ENCODE assay signal across 8 cellular contexts in genomic region chr3:49671291-49672288, GRCh38. TPM values are rescaled to one million over a fixed set of nuclear protein-coding genes. Genes with fewer than 3 reads are reported as not detected.
DNase-seq lines count a peak whose midpoint lies in the region; ATAC-seq and TF ChIP-seq lines count a peak whose summit lies in the region.

No MANE protein-coding gene starts in this region.

- TF ChIP-seq CTCF in fibroblast of lung (conservative IDR thresholded peaks at IDR 0.05 in 1 of 2, IDR thresholded peaks at IDR 0.05 in 1 of 2; ENCODE audit: low read depth in 1 of 2, low read length in 2 of 2) (peak; percentile 88 to 91), omental fat pad (IDR thresholded peaks at IDR 0.05) (peak in 1 of 3 donors; percentile 59)

- no peak for TF ChIP-seq EP300 in Ishikawa (IDR thresholded peaks at IDR 0.05; ENCODE audit: borderline replicate concordance)

- peak; percentile 97 for TF ChIP-seq RAD21 in Ishikawa (IDR thresholded peaks at IDR 0.05; ENCODE audit: low read depth)

- H4K20me1 ChIP-seq in BLaER1 (peaks cover 31% of the 10 kb centered on the region; the same call in 1 of the 2 replicates), fibroblast of lung (ENCODE audit: control insufficient read depth, extremely low read depth, insufficient read depth, low read length) (no peaks in the 10 kb centered on the region)

- H3K27ac ChIP-seq in BLaER1 (no peak overlapping the region), fibroblast of lung (ENCODE audit: insufficient read depth, low read length) (no peak overlapping the region)

- DNase-seq in activated CD8-positive, alpha-beta memory T cell treated with anti-CD3 and anti-CD28 coated beads, Interleukin-2, amount 50 U/mL, for 48 hours, result peak; percentile 86
- peak; percentile 47 to 60 for DNase-seq in fibroblast of lung (ENCODE audit: low read depth in 2 of 2)
- DNase-seq in omental fat pad (ENCODE audit: low spot score), result no peak
- peak; percentile 78 for DNase-seq in ureter (ENCODE audit: low spot score)
- DNase-seq in NCI-H146 treated with DMSO at 0.1 percent for 48 hours (lab: John Stamatoyannopoulos, UW; ENCODE audit: unreplicated experiment), result no peak

- peak; percentile 25 for ATAC-seq in omental fat pad (ENCODE audit: low FRiP score)
- no peak for ATAC-seq in HG03342 (IDR thresholded peaks at IDR 0.05; ENCODE audit: unreplicated experiment)

- H3K9me3 ChIP-seq in BLaER1 (no peaks in the 10 kb centered on the region), fibroblast of lung (ENCODE audit: control insufficient read depth, insufficient read depth, low read depth, low read length) (no peaks in the 10 kb centered on the region)

- no peak overlapping the region for H2AFZ ChIP-seq in fibroblast of lung (ENCODE audit: low read length)

- H3K36me3 ChIP-seq in BLaER1, result peaks cover 13% of the 10 kb centered on the region
- H3K36me3 ChIP-seq in fibroblast of lung (ENCODE audit: control insufficient read depth, insufficient read depth, low read length), result peaks cover 5% of the 10 kb centered on the region

- H3K4me3 ChIP-seq in BLaER1 (no peak overlapping the region), fibroblast of lung (replicated peaks in 1 of 4; ENCODE audit: control extremely low read depth in 1 of 4, insufficient read depth in 1 of 4, low read depth in 3 of 4, low read length in 4 of 4) (no peak overlapping the region)

- H3K4me1 ChIP-seq in BLaER1 (peaks cover 62% of the 10 kb centered on the region), fibroblast of lung (ENCODE audit: control insufficient read depth, extremely low read depth, insufficient read depth, low read length) (peaks cover 6% of the 10 kb centered on the region)

- H3K27me3 ChIP-seq in BLaER1 (no peaks in the 10 kb centered on the region), fibroblast of lung (ENCODE audit: control insufficient read depth, insufficient read depth, low read length) (peaks cover 4% of the 10 kb centered on the region)

- no peak overlapping the region; the same call in 1 of the 2 replicates for H3K9ac ChIP-seq in BLaER1
- no peak overlapping the region for H3K9ac ChIP-seq in fibroblast of lung (ENCODE audit: insufficient read depth, low read length)

- H3K4me2 ChIP-seq in BLaER1 (peak overlapping the region; percentile 99), fibroblast of lung (ENCODE audit: extremely low read depth, insufficient read depth, low read length) (no peak overlapping the region)

- H3K79me2 ChIP-seq in fibroblast of lung (ENCODE audit: control insufficient read depth, insufficient read depth, low read length), result peaks cover 11% of the 10 kb centered on the region

TF ChIP-seq in Ishikawa, 13 proteins besides CTCF, POLR2A, EP300 and RAD21:
- TF ChIP-seq ZBTB7A (IDR thresholded peaks at IDR 0.05; ENCODE audit: low read depth) (no peak), TEAD4 (IDR thresholded peaks at IDR 0.05) (0 out of 2 replicates have a peak, but pooled peaks have one; percentile 24), MAX (IDR thresholded peaks at IDR 0.05) (0 out of 2 replicates have a peak, but pooled peaks have one; percentile 14), CEBPB (IDR thresholded peaks at IDR 0.05) (no peak)

RNA-seq across cellular contexts. Expression of gene APEH, which starts 2.6 kb away (rescaled TPM):
- total RNA-seq in fibroblast of lung, result 110 and 137 TPM in 2 replicates
- 52.6 and 75.7 TPM in 2 replicates for polyA plus RNA-seq in fibroblast of lung
- 83.9 and 131 TPM in 2 replicates for polyA plus RNA-seq in fibroblast of lung (2012)
- 184 and 328 TPM in 2 replicates for polyA minus RNA-seq in fibroblast of lung (ENCODE audit: low replicate concordance)
- total RNA-seq in omental fat pad, result 10 to 100 TPM; 46.7 to 60.8 (median 55.0) TPM
- total RNA-seq in ureter, result 152 TPM

RNA-seq across cellular contexts. Expression of gene MST1, which starts 17.7 kb away (rescaled TPM):
- total RNA-seq in fibroblast of lung (5.1 and 6.6 TPM in 2 replicates), omental fat pad (10 to 100 TPM in 3 of 4 donors, 1 to 10 TPM in 1; 3.5 to 94.1 (median 25.0) TPM), ureter (16.6 TPM)
- 3.5 and 4.0 TPM in 2 replicates for polyA plus RNA-seq in fibroblast of lung
- polyA plus RNA-seq in fibroblast of lung (2012), result 2.7 and 4.4 TPM in 2 replicates
- polyA minus RNA-seq in fibroblast of lung (ENCODE audit: low replicate concordance), result 0.71 and 3.9 TPM in 2 replicates

RNA-seq across cellular contexts. Expression of gene RNF123, which starts 17.8 kb away (rescaled TPM):
- total RNA-seq in fibroblast of lung (19.5 and 27.1 TPM in 2 replicates), omental fat pad (10 to 100 TPM; 22.2 to 28.7 (median 26.7) TPM), ureter (52.8 TPM)
- 16.5 and 21.8 TPM in 2 replicates for polyA plus RNA-seq in fibroblast of lung
- polyA plus RNA-seq in fibroblast of lung (2012), result 22.2 and 24.0 TPM in 2 replicates
- 70.8 and 71.8 TPM in 2 replicates for polyA minus RNA-seq in fibroblast of lung (ENCODE audit: low replicate concordance)

RNA-seq across cellular contexts. Expression of gene AMIGO3, which starts 47.9 kb away (rescaled TPM):
- under 0.01 and 0.33 TPM in 2 replicates for total RNA-seq in fibroblast of lung
- 0.17 TPM in 1 of 2 replicates, not detected in the other for polyA plus RNA-seq in fibroblast of lung
- 0.43 and 0.73 TPM in 2 replicates for polyA plus RNA-seq in fibroblast of lung (2012)
- polyA minus RNA-seq in fibroblast of lung (ENCODE audit: low replicate concordance), result not detected in 2 replicates
- 1 to 10 TPM in 3 of 4 donors, under 1 TPM in 1; 0.82 to 2.9 (median 2.3) TPM for total RNA-seq in omental fat pad
- total RNA-seq in ureter, result not detected

RNA-seq across cellular contexts. Expression of gene GMPPB, which starts 52.2 kb away (rescaled TPM):
- total RNA-seq in fibroblast of lung (13.6 and 14.4 TPM in 2 replicates), omental fat pad (10 to 100 TPM; 15.6 to 31.7 (median 27.3) TPM), ureter (47.2 TPM)
- 13.7 and 18.3 TPM in 2 replicates for polyA plus RNA-seq in fibroblast of lung
- 20.5 and 36.0 TPM in 2 replicates for polyA plus RNA-seq in fibroblast of lung (2012)
- 38.8 and 48.3 TPM in 2 replicates for polyA minus RNA-seq in fibroblast of lung (ENCODE audit: low replicate concordance)

Comparison
In these comparisons a context has a peak if more than half of its experiments do, and no peak if none do; other contexts are left out.
1. DNase-seq: peak in activated CD8-positive, alpha-beta memory T cell treated with anti-CD3 and anti-CD28 coated beads, Interleukin-2, amount 50 U/mL, for 48 hours (single experiment), fibroblast of lung (2 of 2) and ureter (single experiment); none in omental fat pad (single experiment) and NCI-H146 treated with DMSO at 0.1 percent for 48 hours (single experiment).